Comparison of ENCODE assay signal across 2 cellular contexts in the genomic region with DNA sequence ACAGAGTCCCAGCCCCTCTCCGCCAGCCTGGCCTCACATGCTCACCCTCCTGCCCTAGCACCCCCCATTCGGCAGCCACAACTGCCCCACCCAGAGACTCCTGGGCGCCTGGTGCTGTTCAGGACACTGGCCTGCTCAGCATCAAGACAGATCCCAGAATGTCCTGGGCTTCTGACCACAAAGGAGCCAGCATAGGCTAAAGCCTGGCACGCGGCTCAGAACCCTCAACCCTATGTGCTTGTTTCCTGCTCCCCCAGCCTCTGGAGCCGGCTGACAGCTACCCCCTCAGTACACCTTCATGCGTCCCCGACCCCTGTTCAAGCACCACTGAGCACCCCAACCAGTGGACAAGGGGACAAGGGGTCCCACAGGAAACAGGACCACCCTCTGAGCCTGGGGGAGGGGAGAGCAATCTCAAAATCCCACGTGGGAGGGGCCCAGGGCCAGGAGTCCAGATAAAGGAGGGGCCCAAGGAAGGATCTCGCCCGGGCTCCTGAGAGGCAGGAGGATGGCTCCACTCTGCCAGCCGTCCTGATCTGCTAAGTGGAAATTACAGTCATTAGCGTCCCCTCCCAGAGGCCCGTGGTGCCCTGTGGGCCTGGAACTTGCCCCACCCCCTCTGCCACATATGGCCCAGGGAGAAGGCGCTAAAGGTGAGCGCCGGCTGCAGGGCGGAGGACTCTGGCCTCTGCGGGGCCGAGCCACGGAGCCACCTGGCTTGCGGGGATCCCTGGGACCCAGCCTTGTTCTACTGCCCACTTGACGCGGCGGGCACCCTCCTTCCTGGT.
A peak's percentile ranks its signal among the peaks of the same experiment; 100 is the strongest.
TF ChIP-seq lines count a peak whose summit lies in the region.

No MANE protein-coding gene starts in this region.

TF ChIP-seq in K562, 482 proteins besides CTCF, POLR2A, EP300 and RAD21 (continues in another document):
- no peak for TF ChIP-seq SMARCC2 (IDR thresholded peaks at IDR 0.05; ENCODE audit: low read depth)
- TF ChIP-seq, protein P1, sequence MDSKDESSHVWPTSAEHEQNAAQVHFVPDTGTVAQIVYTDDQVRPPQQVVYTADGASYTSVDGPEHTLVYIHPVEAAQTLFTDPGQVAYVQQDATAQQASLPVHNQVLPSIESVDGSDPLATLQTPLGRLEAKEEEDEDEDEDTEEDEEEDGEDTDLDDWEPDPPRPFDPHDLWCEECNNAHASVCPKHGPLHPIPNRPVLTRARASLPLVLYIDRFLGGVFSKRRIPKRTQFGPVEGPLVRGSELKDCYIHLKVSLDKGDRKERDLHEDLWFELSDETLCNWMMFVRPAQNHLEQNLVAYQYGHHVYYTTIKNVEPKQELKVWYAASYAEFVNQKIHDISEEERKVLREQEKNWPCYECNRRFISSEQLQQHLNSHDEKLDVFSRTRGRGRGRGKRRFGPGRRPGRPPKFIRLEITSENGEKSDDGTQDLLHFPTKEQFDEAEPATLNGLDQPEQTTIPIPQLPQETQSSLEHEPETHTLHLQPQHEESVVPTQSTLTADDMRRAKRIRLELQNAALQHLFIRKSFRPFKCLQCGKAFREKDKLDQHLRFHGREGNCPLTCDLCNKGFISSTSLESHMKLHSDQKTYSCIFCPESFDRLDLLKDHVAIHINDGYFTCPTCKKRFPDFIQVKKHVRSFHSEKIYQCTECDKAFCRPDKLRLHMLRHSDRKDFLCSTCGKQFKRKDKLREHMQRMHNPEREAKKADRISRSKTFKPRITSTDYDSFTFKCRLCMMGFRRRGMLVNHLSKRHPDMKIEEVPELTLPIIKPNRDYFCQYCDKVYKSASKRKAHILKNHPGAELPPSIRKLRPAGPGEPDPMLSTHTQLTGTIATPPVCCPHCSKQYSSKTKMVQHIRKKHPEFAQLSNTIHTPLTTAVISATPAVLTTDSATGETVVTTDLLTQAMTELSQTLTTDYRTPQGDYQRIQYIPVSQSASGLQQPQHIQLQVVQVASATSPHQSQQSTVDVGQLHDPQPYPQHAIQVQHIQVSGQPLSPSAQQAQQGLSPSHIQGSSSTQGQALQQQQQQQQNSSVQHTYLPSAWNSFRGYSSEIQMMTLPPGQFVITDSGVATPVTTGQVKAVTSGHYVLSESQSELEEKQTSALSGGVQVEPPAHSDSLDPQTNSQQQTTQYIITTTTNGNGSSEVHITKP (IDR thresholded peaks at IDR 0.05; ENCODE audit: partially characterized antibody) = no peak
- no peak for TF ChIP-seq SNIP1 (IDR thresholded peaks at IDR 0.05; ENCODE audit: low read depth)
- TF ChIP-seq E4F1 (CRISPR knock-in tag; IDR thresholded peaks at IDR 0.05; ENCODE audit: borderline replicate concordance) = no peak
- no peak for TF ChIP-seq NRF1 (conservative IDR thresholded peaks at IDR 0.05 in 1 of 2, IDR thresholded peaks at IDR 0.05 in 1 of 2)
- no peak for TF ChIP-seq ZNF282 (CRISPR knock-in tag; IDR thresholded peaks at IDR 0.05)
- TF ChIP-seq E2F3 (CRISPR knock-in tag; IDR thresholded peaks at IDR 0.05) = no peak
- no peak for TF ChIP-seq FIP1L1 (IDR thresholded peaks at IDR 0.05; ENCODE audit: low read depth, low read length, poor library complexity, severe bottlenecking)
- TF ChIP-seq, protein P2, sequence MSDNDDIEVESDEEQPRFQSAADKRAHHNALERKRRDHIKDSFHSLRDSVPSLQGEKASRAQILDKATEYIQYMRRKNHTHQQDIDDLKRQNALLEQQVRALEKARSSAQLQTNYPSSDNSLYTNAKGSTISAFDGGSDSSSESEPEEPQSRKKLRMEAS (CRISPR knock-in tag; IDR thresholded peaks at IDR 0.05) = no peak
- no peak for TF ChIP-seq MTA3 (IDR thresholded peaks at IDR 0.05; ENCODE audit: borderline replicate concordance)
- TF ChIP-seq, protein P3, sequence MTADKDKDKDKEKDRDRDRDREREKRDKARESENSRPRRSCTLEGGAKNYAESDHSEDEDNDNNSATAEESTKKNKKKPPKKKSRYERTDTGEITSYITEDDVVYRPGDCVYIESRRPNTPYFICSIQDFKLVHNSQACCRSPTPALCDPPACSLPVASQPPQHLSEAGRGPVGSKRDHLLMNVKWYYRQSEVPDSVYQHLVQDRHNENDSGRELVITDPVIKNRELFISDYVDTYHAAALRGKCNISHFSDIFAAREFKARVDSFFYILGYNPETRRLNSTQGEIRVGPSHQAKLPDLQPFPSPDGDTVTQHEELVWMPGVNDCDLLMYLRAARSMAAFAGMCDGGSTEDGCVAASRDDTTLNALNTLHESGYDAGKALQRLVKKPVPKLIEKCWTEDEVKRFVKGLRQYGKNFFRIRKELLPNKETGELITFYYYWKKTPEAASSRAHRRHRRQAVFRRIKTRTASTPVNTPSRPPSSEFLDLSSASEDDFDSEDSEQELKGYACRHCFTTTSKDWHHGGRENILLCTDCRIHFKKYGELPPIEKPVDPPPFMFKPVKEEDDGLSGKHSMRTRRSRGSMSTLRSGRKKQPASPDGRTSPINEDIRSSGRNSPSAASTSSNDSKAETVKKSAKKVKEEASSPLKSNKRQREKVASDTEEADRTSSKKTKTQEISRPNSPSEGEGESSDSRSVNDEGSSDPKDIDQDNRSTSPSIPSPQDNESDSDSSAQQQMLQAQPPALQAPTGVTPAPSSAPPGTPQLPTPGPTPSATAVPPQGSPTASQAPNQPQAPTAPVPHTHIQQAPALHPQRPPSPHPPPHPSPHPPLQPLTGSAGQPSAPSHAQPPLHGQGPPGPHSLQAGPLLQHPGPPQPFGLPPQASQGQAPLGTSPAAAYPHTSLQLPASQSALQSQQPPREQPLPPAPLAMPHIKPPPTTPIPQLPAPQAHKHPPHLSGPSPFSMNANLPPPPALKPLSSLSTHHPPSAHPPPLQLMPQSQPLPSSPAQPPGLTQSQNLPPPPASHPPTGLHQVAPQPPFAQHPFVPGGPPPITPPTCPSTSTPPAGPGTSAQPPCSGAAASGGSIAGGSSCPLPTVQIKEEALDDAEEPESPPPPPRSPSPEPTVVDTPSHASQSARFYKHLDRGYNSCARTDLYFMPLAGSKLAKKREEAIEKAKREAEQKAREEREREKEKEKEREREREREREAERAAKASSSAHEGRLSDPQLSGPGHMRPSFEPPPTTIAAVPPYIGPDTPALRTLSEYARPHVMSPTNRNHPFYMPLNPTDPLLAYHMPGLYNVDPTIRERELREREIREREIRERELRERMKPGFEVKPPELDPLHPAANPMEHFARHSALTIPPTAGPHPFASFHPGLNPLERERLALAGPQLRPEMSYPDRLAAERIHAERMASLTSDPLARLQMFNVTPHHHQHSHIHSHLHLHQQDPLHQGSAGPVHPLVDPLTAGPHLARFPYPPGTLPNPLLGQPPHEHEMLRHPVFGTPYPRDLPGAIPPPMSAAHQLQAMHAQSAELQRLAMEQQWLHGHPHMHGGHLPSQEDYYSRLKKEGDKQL (CRISPR knock-in tag; IDR thresholded peaks at IDR 0.05; ENCODE audit: borderline replicate concordance) = no peak
- no peak for TF ChIP-seq PHB2 (IDR thresholded peaks at IDR 0.05; ENCODE audit: low read depth)

TF ChIP-seq in HepG2, 621 proteins besides CTCF, POLR2A, EP300 and RAD21:
- TF ChIP-seq, protein P4, sequence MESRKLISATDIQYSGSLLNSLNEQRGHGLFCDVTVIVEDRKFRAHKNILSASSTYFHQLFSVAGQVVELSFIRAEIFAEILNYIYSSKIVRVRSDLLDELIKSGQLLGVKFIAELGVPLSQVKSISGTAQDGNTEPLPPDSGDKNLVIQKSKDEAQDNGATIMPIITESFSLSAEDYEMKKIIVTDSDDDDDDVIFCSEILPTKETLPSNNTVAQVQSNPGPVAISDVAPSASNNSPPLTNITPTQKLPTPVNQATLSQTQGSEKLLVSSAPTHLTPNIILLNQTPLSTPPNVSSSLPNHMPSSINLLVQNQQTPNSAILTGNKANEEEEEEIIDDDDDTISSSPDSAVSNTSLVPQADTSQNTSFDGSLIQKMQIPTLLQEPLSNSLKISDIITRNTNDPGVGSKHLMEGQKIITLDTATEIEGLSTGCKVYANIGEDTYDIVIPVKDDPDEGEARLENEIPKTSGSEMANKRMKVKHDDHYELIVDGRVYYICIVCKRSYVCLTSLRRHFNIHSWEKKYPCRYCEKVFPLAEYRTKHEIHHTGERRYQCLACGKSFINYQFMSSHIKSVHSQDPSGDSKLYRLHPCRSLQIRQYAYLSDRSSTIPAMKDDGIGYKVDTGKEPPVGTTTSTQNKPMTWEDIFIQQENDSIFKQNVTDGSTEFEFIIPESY (CRISPR knock-in tag; IDR thresholded peaks at IDR 0.05) = peak; percentile 92
- no peak for TF ChIP-seq ZBTB34 (CRISPR knock-in tag; IDR thresholded peaks at IDR 0.05)
- TF ChIP-seq ZFY (CRISPR knock-in tag; IDR thresholded peaks at IDR 0.05) = 0 out of 2 replicates have a peak, but pooled peaks have one; percentile 8
TF ChIP-seq in HepG2: peak in this region for 2.
